Comparison of ENCODE assay signal across 12 cellular contexts in the genomic region with DNA sequence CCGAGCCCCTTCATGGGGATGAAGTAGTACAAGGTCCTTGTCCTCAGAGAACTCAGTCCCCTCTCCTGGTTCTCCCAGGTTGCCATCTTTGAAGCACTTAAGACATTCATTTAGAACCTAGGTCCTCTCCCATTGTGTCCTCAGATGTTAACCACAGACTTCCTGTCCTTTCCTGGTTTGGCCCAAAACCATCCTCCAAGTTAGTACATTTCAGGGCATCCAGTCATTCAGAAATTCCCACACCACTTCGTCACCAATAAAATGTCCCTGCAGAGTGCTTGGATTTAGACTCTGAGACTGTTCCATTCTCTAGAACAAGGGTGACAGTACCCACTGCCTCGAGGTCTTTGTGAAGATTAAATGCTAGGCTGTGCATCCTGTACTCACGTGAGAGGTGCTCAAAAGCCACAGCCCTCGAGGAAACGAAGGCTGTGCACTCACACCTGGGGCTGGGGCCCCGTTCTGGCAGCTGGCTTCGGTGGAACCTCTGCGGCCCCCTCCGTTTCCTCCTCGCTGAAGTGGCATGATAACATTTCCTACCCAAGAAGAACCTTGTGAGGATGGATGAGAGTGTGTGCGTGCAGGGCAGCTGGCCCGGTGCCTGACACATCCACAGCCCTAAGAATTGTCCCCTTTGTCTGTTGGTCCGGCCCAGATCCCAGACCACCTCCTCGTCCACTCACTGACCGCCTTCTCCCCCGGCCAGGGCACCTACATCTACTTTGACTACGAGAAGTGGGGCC. TPM values are rescaled to one million over a fixed set of nuclear protein-coding genes. Genes with fewer than 3 reads are reported as not detected.
A peak's percentile ranks its signal among the peaks of the same experiment; 100 is the strongest.
DNase-seq lines count a peak whose midpoint lies in the region; FAIRE-seq and TF ChIP-seq lines count a peak whose summit lies in the region.
"Had no signal": no experiment of that assay in that cellular context is flagged by ENCODE, and none has a peak within 500 bp of the region (broad histone marks: within the 10 kb centered on the region; RNA-seq: fewer than 3 reads in every experiment).

No MANE protein-coding gene starts in this region.

- peaks cover 35% of the 10 kb centered on the region for H3K4me1 Mint-ChIP-seq in activated CD4-positive, alpha-beta T cell treated with anti-CD3 and anti-CD28 coated beads, Interleukin-2, amount 10 ng/mL, durations not matched to agents 7 days and 5 days
- H3K4me1 Mint-ChIP-seq in astrocyte (ENCODE audit: low read depth, unreplicated experiment) (peaks cover 5% of the 10 kb centered on the region), nephron progenitor cell (peaks cover 17% of the 10 kb centered on the region)

- peaks cover 62% of the 10 kb centered on the region for H3K36me3 Mint-ChIP-seq in activated CD4-positive, alpha-beta T cell treated with anti-CD3 and anti-CD28 coated beads, Interleukin-2, amount 10 ng/mL, durations not matched to agents 7 days and 5 days (ENCODE audit: low read depth)
- H3K36me3 Mint-ChIP-seq in astrocyte (ENCODE audit: low read depth, unreplicated experiment) (peaks cover 11% of the 10 kb centered on the region), nephron progenitor cell (ENCODE audit: low read depth) (peaks cover 46% of the 10 kb centered on the region)

- peak overlapping the region; percentile 29 for H3K9ac ChIP-seq in astrocyte (ENCODE audit: low read length)
- H3K9ac ChIP-seq: SK-N-SH had no signal

- H3K27me3 ChIP-seq in astrocyte (ENCODE audit: insufficient read depth, low read length) = no peaks in the 10 kb centered on the region
- H3K27me3 ChIP-seq: heart left ventricle had no signal

- H3K4me1 ChIP-seq in astrocyte (ENCODE audit: insufficient read depth, low read length) = peaks cover 25% of the 10 kb centered on the region

- no peak overlapping the region for H3K4me3 ChIP-seq in astrocyte (ENCODE audit: insufficient read depth, low read depth, low read length)
- H3K4me3 ChIP-seq: heart left ventricle had no signal

- H3K27ac ChIP-seq in astrocyte (ENCODE audit: low read depth, low read length) = peak overlapping the region; percentile 39

- POLR2A ChIA-PET in activated CD4-positive, alpha-beta T cell treated with anti-CD3 and anti-CD28 coated beads, Interleukin-2, amount 10 ng/mL, durations not matched to agents 7 days and 5 days (lab: Charles Lee) = no interaction called here

- no peak overlapping the region for H2AFZ ChIP-seq in astrocyte (ENCODE audit: low read depth, low read length)

- H3K27ac Mint-ChIP-seq in activated CD4-positive, alpha-beta T cell treated with anti-CD3 and anti-CD28 coated beads, Interleukin-2, amount 10 ng/mL, durations not matched to agents 7 days and 5 days = peak overlapping the region; percentile 88
- peak overlapping the region; percentile 58 for H3K27ac Mint-ChIP-seq in astrocyte (ENCODE audit: unreplicated experiment)
- peak overlapping the region; percentile 72 for H3K27ac Mint-ChIP-seq in nephron progenitor cell

- peak overlapping the region; percentile 12 for H3K4me3 Mint-ChIP-seq in activated CD4-positive, alpha-beta T cell treated with anti-CD3 and anti-CD28 coated beads, Interleukin-2, amount 10 ng/mL, durations not matched to agents 7 days and 5 days
- H3K4me3 Mint-ChIP-seq in astrocyte (ENCODE audit: unreplicated experiment) (no peak overlapping the region), nephron progenitor cell (no peak overlapping the region)

- no peak for TF ChIP-seq CTCF in astrocyte (IDR thresholded peaks at IDR 0.05; ENCODE audit: insufficient read depth, low read depth, low read length)
- TF ChIP-seq CTCF in nephron progenitor cell (IDR thresholded peaks at IDR 0.05) = no peak

- H3K9me3 ChIP-seq in astrocyte (ENCODE audit: insufficient read depth, low read depth, low read length) = no peaks in the 10 kb centered on the region
- H3K9me3 ChIP-seq: heart left ventricle, SK-N-SH had no signal

- CTCF ChIA-PET in activated CD4-positive, alpha-beta T cell treated with anti-CD3 and anti-CD28 coated beads, Interleukin-2, amount 10 ng/mL, durations not matched to agents 7 days and 5 days (lab: Charles Lee) = no interaction called here

- peaks cover 41% of the 10 kb centered on the region for H3K36me3 ChIP-seq in astrocyte (ENCODE audit: insufficient read depth, low read length)

- no peaks in the 10 kb centered on the region for H3K9me3 Mint-ChIP-seq in activated CD4-positive, alpha-beta T cell treated with anti-CD3 and anti-CD28 coated beads, Interleukin-2, amount 10 ng/mL, durations not matched to agents 7 days and 5 days
- H3K9me3 Mint-ChIP-seq in astrocyte (ENCODE audit: unreplicated experiment) (no peaks in the 10 kb centered on the region), nephron progenitor cell (peaks cover under 1% of the 10 kb centered on the region)

- no peaks in the 10 kb centered on the region for H3K27me3 Mint-ChIP-seq in activated CD4-positive, alpha-beta T cell treated with anti-CD3 and anti-CD28 coated beads, Interleukin-2, amount 10 ng/mL, durations not matched to agents 7 days and 5 days
- H3K27me3 Mint-ChIP-seq in astrocyte (ENCODE audit: low read depth, unreplicated experiment) = no peaks in the 10 kb centered on the region
- H3K27me3 Mint-ChIP-seq in nephron progenitor cell (ENCODE audit: low read depth, poor library complexity) = peaks cover 1% of the 10 kb centered on the region

- peak; percentile 73 for DNase-seq in activated CD4-positive, alpha-beta T cell treated with anti-CD3 and anti-CD28 coated beads, Interleukin-2, amount 10 ng/mL, durations not matched to agents 7 days and 5 days
- no peak for DNase-seq in activated CD4-positive, alpha-beta T cell treated with anti-CD3 and anti-CD28 coated beads for 1 hour
- DNase-seq in NAMALWA (ENCODE audit: low spot score) (peak; percentile 50), astrocyte (ENCODE audit: low read depth) (peak; percentile 49), nephron progenitor cell (no peak), SW480 (ENCODE audit: low spot score) (no peak), HPDE6-E6E7 (ENCODE audit: extremely low spot score) (no peak), NCI-H748 (lab: John Stamatoyannopoulos, UW; ENCODE audit: unreplicated experiment) (no peak)
- DNase-seq: heart left ventricle, NCI-H1092, NCI-H526 treated with DMSO at 0.1 percent for 48 hours, SK-N-SH had no signal

- no peak for FAIRE-seq in astrocyte (lab: Jason Lieb, UNC)

- H4K20me1 ChIP-seq in astrocyte (ENCODE audit: insufficient read depth, low read length) = peaks cover 54% of the 10 kb centered on the region

- peak overlapping the region; percentile 30 for H3K4me2 ChIP-seq in astrocyte (ENCODE audit: low read length)
- H3K4me2 ChIP-seq: SK-N-SH had no signal

- peaks cover 18% of the 10 kb centered on the region for H3K79me2 ChIP-seq in astrocyte (ENCODE audit: insufficient read depth, low read length)

RNA-seq across cellular contexts. Expression of gene LENG1, which starts 4.7 kb away (rescaled TPM):
- 1 to 10 TPM; 7.6 to 9.1 TPM for total RNA-seq in activated CD4-positive, alpha-beta T cell treated with anti-CD3 and anti-CD28 coated beads, Interleukin-2, amount 10 ng/mL, durations not matched to agents 7 days and 5 days
- 4.1 and 4.8 TPM in 2 replicates for total RNA-seq in astrocyte

RNA-seq across cellular contexts. Expression of gene CNOT3, which starts 17.2 kb away (rescaled TPM):
- total RNA-seq in activated CD4-positive, alpha-beta T cell treated with anti-CD3 and anti-CD28 coated beads, Interleukin-2, amount 10 ng/mL, durations not matched to agents 7 days and 5 days = 10 to 100 TPM; 63.7 to 64.8 TPM
- 39.2 and 47.1 TPM in 2 replicates for total RNA-seq in astrocyte

RNA-seq across cellular contexts. Expression of gene TMC4, which starts 18.2 kb away (rescaled TPM):
- total RNA-seq in activated CD4-positive, alpha-beta T cell treated with anti-CD3 and anti-CD28 coated beads, Interleukin-2, amount 10 ng/mL, durations not matched to agents 7 days and 5 days = 1 to 10 TPM; 4.6 to 4.9 TPM
- total RNA-seq in astrocyte = 0.94 and 1.9 TPM in 2 replicates

RNA-seq across cellular contexts. Expression of gene MBOAT7, which starts 34.6 kb away (rescaled TPM):
- 10 to 100 TPM; 56.0 to 61.0 TPM for total RNA-seq in activated CD4-positive, alpha-beta T cell treated with anti-CD3 and anti-CD28 coated beads, Interleukin-2, amount 10 ng/mL, durations not matched to agents 7 days and 5 days
- total RNA-seq in astrocyte = 145 and 162 TPM in 2 replicates

RNA-seq across cellular contexts. Expression of gene TSEN34, which starts 36.3 kb away (rescaled TPM):
- total RNA-seq in activated CD4-positive, alpha-beta T cell treated with anti-CD3 and anti-CD28 coated beads, Interleukin-2, amount 10 ng/mL, durations not matched to agents 7 days and 5 days = 10 to 100 TPM in 1 of 2 experiments, 1 to 10 TPM in 1; 7.9 to 10.2 TPM
- total RNA-seq in astrocyte = 50.1 and 52.6 TPM in 2 replicates

Comparison
In these comparisons a context has a peak if more than half of its experiments do, and no peak if none do; other contexts are left out.
1. DNase-seq: peak in activated CD4-positive, alpha-beta T cell treated with anti-CD3 and anti-CD28 coated beads, Interleukin-2, amount 10 ng/mL, durations not matched to agents 7 days and 5 days (single experiment), NAMALWA (single experiment) and astrocyte (single experiment); none in activated CD4-positive, alpha-beta T cell treated with anti-CD3 and anti-CD28 coated beads for 1 hour (single experiment), nephron progenitor cell (single experiment), SW480 (single experiment), HPDE6-E6E7 (single experiment) and NCI-H748 (single experiment).
2. Peak in every context shown above with its lines, with median percentiles within 50 percentile points of each other: H3K27ac Mint-ChIP-seq.